ENCODE assay signal across 20 cellular contexts in the genomic region with DNA sequence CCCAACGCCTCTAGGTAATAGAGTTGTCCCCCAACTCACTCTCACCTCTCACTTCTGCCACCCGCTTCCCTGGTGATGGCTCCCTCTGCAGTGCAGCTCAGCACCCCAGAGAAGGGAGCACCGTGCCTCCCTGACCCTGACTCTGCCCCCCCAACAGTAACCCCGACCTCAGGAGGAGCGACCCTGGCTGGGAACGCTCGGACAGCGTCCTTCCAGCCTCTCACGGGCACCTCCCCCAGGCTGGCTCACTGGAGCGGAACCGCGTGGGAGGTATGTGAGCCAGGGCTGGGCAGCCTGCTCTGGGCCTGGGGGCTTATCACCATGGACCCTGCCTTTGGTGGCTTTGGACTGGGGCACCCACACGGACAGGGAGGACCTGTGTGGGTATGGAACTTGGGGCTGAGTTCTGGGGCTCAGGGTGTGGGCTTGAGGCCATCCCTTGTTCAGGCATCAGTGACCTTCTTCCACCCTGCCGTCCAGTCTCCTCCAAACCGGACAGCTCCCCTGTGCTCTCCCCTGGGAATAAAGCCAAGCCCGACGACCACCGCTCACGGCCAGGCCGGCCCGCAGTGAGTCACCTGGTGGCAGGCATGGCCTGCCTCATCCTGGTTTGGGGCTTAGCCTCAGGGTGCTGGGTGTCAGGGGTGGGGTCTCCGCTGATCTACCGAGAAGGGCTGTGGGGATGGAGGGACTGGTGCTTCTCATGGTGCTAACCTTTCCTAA. TPM values are rescaled to one million over a fixed set of nuclear protein-coding genes. Genes with fewer than 3 reads are reported as not detected.
"Had no signal": no experiment of that assay in that cellular context is flagged by ENCODE, and none has a peak within 500 bp of the region (broad histone marks: within the 10 kb centered on the region; RNA-seq: fewer than 3 reads in every experiment).

No MANE protein-coding gene starts in this region.

- H3K4me3 Mint-ChIP-seq: activated CD4-positive, alpha-beta T cell treated with anti-CD3 and anti-CD28 coated beads, Interleukin-2, amount 10 ng/mL, durations not matched to agents 24 days and 14 days; activated CD8-positive, alpha-beta T cell treated with anti-CD3 and anti-CD28 coated beads, Interleukin-2, amount 10 ng/mL, durations not matched to agents 7 days and 5 days; activated naive CD4-positive, alpha-beta T cell treated with anti-CD3 and anti-CD28 coated beads, Interleukin-2, amount 50 U/mL, for 24 hours; naive thymus-derived CD4-positive, alpha-beta T cell; stimulated activated memory B cell treated with anti-CD40 and anti-IgM and Interleukin-4, amounts not matched to agents 10 μg/mL and 1 μg/mL and 100 μg/mL, for 72 hours had no signal

- H3K4me1 Mint-ChIP-seq: activated CD4-positive, alpha-beta T cell treated with anti-CD3 and anti-CD28 coated beads, Interleukin-2, amount 10 ng/mL, durations not matched to agents 24 days and 14 days; stimulated activated memory B cell treated with anti-CD40 and anti-IgM and Interleukin-4, amounts not matched to agents 10 μg/mL and 1 μg/mL and 100 μg/mL, for 72 hours had no signal

- H3K4me3 ChIP-seq: adrenal gland, cardiac muscle cell, dorsolateral prefrontal cortex, gastroesophageal sphincter, left lung, mucosa of descending colon had no signal

- H3K27me3 ChIP-seq: adrenal gland, cardiac muscle cell, dorsolateral prefrontal cortex, gastroesophageal sphincter, left lung had no signal

- H3K9me3 ChIP-seq: adrenal gland, gastroesophageal sphincter, left lung, mucosa of descending colon had no signal

- H3K4me1 ChIP-seq: adrenal gland, gastroesophageal sphincter, left lung had no signal

- H3K27ac ChIP-seq: adrenal gland, cardiac muscle cell, dorsolateral prefrontal cortex, gastroesophageal sphincter, left lung had no signal

- H3K9me3 Mint-ChIP-seq: activated CD4-positive, alpha-beta T cell treated with anti-CD3 and anti-CD28 coated beads, Interleukin-2, amount 10 ng/mL, durations not matched to agents 24 days and 14 days; activated naive CD4-positive, alpha-beta T cell treated with anti-CD3 and anti-CD28 coated beads, Interleukin-2, amount 50 U/mL, for 24 hours; naive thymus-derived CD4-positive, alpha-beta T cell; stimulated activated memory B cell treated with anti-CD40 and anti-IgM and Interleukin-4, amounts not matched to agents 10 μg/mL and 1 μg/mL and 100 μg/mL, for 72 hours had no signal

- H3K27me3 Mint-ChIP-seq: activated CD4-positive, alpha-beta T cell treated with anti-CD3 and anti-CD28 coated beads, Interleukin-2, amount 10 ng/mL, durations not matched to agents 24 days and 14 days; activated naive CD4-positive, alpha-beta T cell treated with anti-CD3 and anti-CD28 coated beads, Interleukin-2, amount 50 U/mL, for 24 hours; naive thymus-derived CD4-positive, alpha-beta T cell; stimulated activated memory B cell treated with anti-CD40 and anti-IgM and Interleukin-4, amounts not matched to agents 10 μg/mL and 1 μg/mL and 100 μg/mL, for 72 hours had no signal

- H3K27ac Mint-ChIP-seq: activated CD4-positive, alpha-beta T cell treated with anti-CD3 and anti-CD28 coated beads, Interleukin-2, amount 10 ng/mL, durations not matched to agents 24 days and 14 days; activated CD8-positive, alpha-beta T cell treated with anti-CD3 and anti-CD28 coated beads, Interleukin-2, amount 10 ng/mL, durations not matched to agents 7 days and 5 days; activated naive CD4-positive, alpha-beta T cell treated with anti-CD3 and anti-CD28 coated beads, Interleukin-2, amount 50 U/mL, for 24 hours; naive thymus-derived CD4-positive, alpha-beta T cell; stimulated activated memory B cell treated with anti-CD40 and anti-IgM and Interleukin-4, amounts not matched to agents 10 μg/mL and 1 μg/mL and 100 μg/mL, for 72 hours had no signal

- DNase-seq: activated CD4-positive, alpha-beta T cell treated with anti-CD3 and anti-CD28 coated beads, Interleukin-2, amount 10 ng/mL, durations not matched to agents 24 days and 14 days; activated CD4-positive, CD25-positive, alpha-beta regulatory T cell; activated CD8-positive, alpha-beta memory T cell treated with anti-CD3 and anti-CD28 coated beads, Interleukin-2, amount 50 U/mL, for 4 hours; activated CD8-positive, alpha-beta T cell treated with anti-CD3 and anti-CD28 coated beads, Interleukin-2, amount 10 ng/mL, durations not matched to agents 7 days and 5 days; activated effector memory CD4-positive, alpha-beta T cell treated with anti-CD3 and anti-CD28 coated beads, Interleukin-2, amount 50 U/mL, for 16 hours; activated T-cell treated with anti-CD3 and anti-CD28 coated beads, Interleukin-2, amount 50 U/mL, for 48 hours; adrenal gland; dorsolateral prefrontal cortex; erythroblast; naive thymus-derived CD4-positive, alpha-beta T cell; stimulated activated CD4-positive, alpha-beta T cell treated with anti-CD3 and anti-CD28 coated beads, Interleukin-2, amount 100 ng/mL, for 48 hours had no signal

RNA-seq across cellular contexts. Expression of a gene that starts 39.4 kb away (rescaled TPM):
- total RNA-seq: activated CD4-positive, alpha-beta T cell treated with anti-CD3 and anti-CD28 coated beads, Interleukin-2, amount 10 ng/mL, durations not matched to agents 24 days and 14 days; activated CD8-positive, alpha-beta T cell treated with anti-CD3 and anti-CD28 coated beads, Interleukin-2, amount 10 ng/mL, durations not matched to agents 7 days and 5 days; cardiac muscle cell; mucosa of descending colon; posterior vena cava; T-helper 2 cell treated with Interferon-gamma antibody and Interleukin-4, amounts not matched to agents 100 ng/mL and 5 ng/mL, for 36 hours; ureter had no signal
